In genomic region chr4:74822603-74823002, GRCh38 we compare ENCODE assay signal across 25 cellular contexts. TPM values are rescaled to one million over a fixed set of nuclear protein-coding genes. Genes with fewer than 3 reads are reported as not detected.
DNase-seq lines count a peak whose midpoint lies in the region; FAIRE-seq and TF ChIP-seq lines count a peak whose summit lies in the region.
"Had no signal": no experiment of that assay in that cellular context is flagged by ENCODE, and none has a peak within 500 bp of the region (broad histone marks: within the 10 kb centered on the region; RNA-seq: fewer than 3 reads in every experiment).

No MANE protein-coding gene starts in this region.

- peaks cover 30% of the 10 kb centered on the region for H3K4me1 ChIP-seq in KMS-11 (ENCODE audit: low read depth, poor library complexity, severe bottlenecking)
- H3K4me1 ChIP-seq: A549; BE2C; BLaER1 treated with 17β-estradiol and CSF1 and Interleukin-3, amounts not matched to agents 10 nM and 100 nM had no signal

- no peaks in the 10 kb centered on the region for H3K36me3 ChIP-seq in KMS-11 (ENCODE audit: insufficient read depth)
- H3K36me3 ChIP-seq in bronchial epithelial cell (ENCODE audit: control insufficient read depth, insufficient read depth, low read length), result no peaks in the 10 kb centered on the region
- H3K36me3 ChIP-seq: BE2C; BLaER1 treated with 17β-estradiol and CSF1 and Interleukin-3, amounts not matched to agents 10 nM and 100 nM had no signal

- H2AFZ ChIP-seq in KMS-11 (ENCODE audit: low read depth), result no peak overlapping the region
- H2AFZ ChIP-seq: GM23248 had no signal

- H3K4me3 ChIP-seq in KMS-11 (IDR thresholded peaks at IDR 0.05; ENCODE audit: insufficient read depth, low read depth, low read length) (no peak overlapping the region), bronchial epithelial cell (ENCODE audit: low read depth, low read length) (no peak overlapping the region)
- H3K4me3 ChIP-seq: A549; BLaER1 treated with 17β-estradiol and CSF1 and Interleukin-3, amounts not matched to agents 10 nM and 100 nM; GM12878; GM23248 had no signal

- peak; percentile 55 for FAIRE-seq in bronchial epithelial cell (lab: Jason Lieb, UNC)
- FAIRE-seq: A549, D721Med, GM12878, GM19239, H1 had no signal

- peak overlapping the region; percentile 52 for H3K4me2 ChIP-seq in KMS-11
- H3K4me2 ChIP-seq: A549; BLaER1 treated with 17β-estradiol and CSF1 and Interleukin-3, amounts not matched to agents 10 nM and 100 nM had no signal

- peak; percentile 4 for DNase-seq in DMS53 (lab: John Stamatoyannopoulos, UW)
- DNase-seq in NCI-H510A treated with DMSO at 0.1 percent for 48 hours (lab: John Stamatoyannopoulos, UW), result peak; percentile 31
- DNase-seq in bronchial epithelial cell (ENCODE audit: low read depth), result no peak
- no peak for DNase-seq in activated T-cell treated with anti-CD3 and anti-CD28 coated beads for 4 hours
- no peak for DNase-seq in NCI-H1417 treated with DMSO at 0.1 percent for 48 hours (lab: John Stamatoyannopoulos, UW)
- DNase-seq in DMS 273 treated with DMSO at 0.1 percent for 48 hours (lab: John Stamatoyannopoulos, UW), result no peak
- DNase-seq: 8988T; ACHN; AML-193; BE2C; CD4-positive, alpha-beta T cell; CD8-positive, alpha-beta memory T cell; DMS79; EL; GDM1; GM23248; H7; HCEC 1CT had no signal

- H3K79me2 ChIP-seq in KMS-11 (ENCODE audit: insufficient read depth, low read depth), result no peaks in the 10 kb centered on the region

- no peaks in the 10 kb centered on the region for H3K27me3 ChIP-seq in KMS-11 (ENCODE audit: insufficient read depth, low read depth)
- H3K27me3 ChIP-seq in bronchial epithelial cell (ENCODE audit: control insufficient read depth, insufficient read depth, low read length), result no peaks in the 10 kb centered on the region
- H3K27me3 ChIP-seq: BLaER1 treated with 17β-estradiol and CSF1 and Interleukin-3, amounts not matched to agents 10 nM and 100 nM had no signal

- H3K27ac ChIP-seq in KMS-11, result no peak overlapping the region; the same call in 1 of the 2 replicates
- H3K27ac ChIP-seq: A549; BLaER1 treated with 17β-estradiol and CSF1 and Interleukin-3, amounts not matched to agents 10 nM and 100 nM; GM23248 had no signal

- H3K9ac ChIP-seq in KMS-11, result no peak overlapping the region
- H3K9ac ChIP-seq: BLaER1 treated with 17β-estradiol and CSF1 and Interleukin-3, amounts not matched to agents 10 nM and 100 nM; GM23248 had no signal

- no peak for TF ChIP-seq CTCF in KMS-11 (conservative IDR thresholded peaks at IDR 0.05; ENCODE audit: low read depth, low read length)
- TF ChIP-seq CTCF in bronchial epithelial cell (IDR thresholded peaks at IDR 0.05; ENCODE audit: insufficient read depth, low read length, severe bottlenecking), result no peak

- H4K20me1 ChIP-seq in KMS-11 (ENCODE audit: insufficient read depth), result no peaks in the 10 kb centered on the region
- H4K20me1 ChIP-seq: BLaER1 treated with 17β-estradiol and CSF1 and Interleukin-3, amounts not matched to agents 10 nM and 100 nM had no signal

RNA-seq across cellular contexts. Expression of gene BTC, which starts 28.3 kb away (rescaled TPM):
- total RNA-seq in bronchial epithelial cell, result 1.1 and 2.4 TPM in 2 replicates
- total RNA-seq: CD4-positive, alpha-beta T cell; CD8-positive, alpha-beta memory T cell; GM12878; GM23248; H1 had no signal

Comparison
In these comparisons a context has a peak if more than half of its experiments do, and no peak if none do; other contexts are left out.
1. DNase-seq: peak in DMS53 (single experiment) and NCI-H510A treated with DMSO at 0.1 percent for 48 hours (single experiment); none in bronchial epithelial cell (single experiment), activated T-cell treated with anti-CD3 and anti-CD28 coated beads for 4 hours (single experiment), NCI-H1417 treated with DMSO at 0.1 percent for 48 hours (single experiment) and DMS 273 treated with DMSO at 0.1 percent for 48 hours (single experiment).